In genomic region chr9:85973238-85973637, GRCh38 we compare ENCODE assay signal across 17 cellular contexts. TPM values are rescaled to one million over a fixed set of nuclear protein-coding genes. Genes with fewer than 3 reads are reported as not detected.
A peak's percentile ranks its signal among the peaks of the same experiment; 100 is the strongest.
DNase-seq lines count a peak whose midpoint lies in the region; ATAC-seq, FAIRE-seq and TF ChIP-seq lines count a peak whose summit lies in the region.
"Had no signal": no experiment of that assay in that cellular context is flagged by ENCODE, and none has a peak within 500 bp of the region (broad histone marks: within the 10 kb centered on the region; RNA-seq: fewer than 3 reads in every experiment).

No MANE protein-coding gene starts in this region.

- no peak overlapping the region for H3K9ac ChIP-seq in Karpas-422 (ENCODE audit: low read length)

- no peak overlapping the region for H2AFZ ChIP-seq in Karpas-422 (ENCODE audit: low read length)

- H3K4me2 ChIP-seq in Karpas-422 (ENCODE audit: low read depth, low read length, poor library complexity, severe bottlenecking): no peak overlapping the region

- no peaks in the 10 kb centered on the region for H3K9me3 Mint-ChIP-seq in activated T-cell treated with anti-CD3 and anti-CD28 coated beads, Interleukin-2, amount 50 U/mL, for 24 hours
- H3K9me3 Mint-ChIP-seq in activated T-cell treated with anti-CD3 and anti-CD28 coated beads, Interleukin-2, amount 50 U/mL, for 4 hours: no peaks in the 10 kb centered on the region
- no peaks in the 10 kb centered on the region for H3K9me3 Mint-ChIP-seq in nephron progenitor cell
- H3K9me3 Mint-ChIP-seq: CD4-positive, alpha-beta memory T cell had no signal

- H3K36me3 ChIP-seq in Karpas-422 (ENCODE audit: insufficient read depth, low read length) (peaks cover 77% of the 10 kb centered on the region), ovary (no peaks in the 10 kb centered on the region)

- intact Hi-C loops in ovary (cut with DNase I): no loop called here

- H3K27me3 ChIP-seq in Karpas-422 (ENCODE audit: low read length): no peaks in the 10 kb centered on the region
- H3K27me3 ChIP-seq in ovary: no peaks in the 10 kb centered on the region
- H3K27me3 ChIP-seq: BE2C had no signal

- no peaks in the 10 kb centered on the region for H3K9me3 ChIP-seq in Karpas-422 (ENCODE audit: low read length)
- no peaks in the 10 kb centered on the region for H3K9me3 ChIP-seq in ovary
- H3K9me3 ChIP-seq: BE2C had no signal

- TF ChIP-seq CTCF in nephron progenitor cell (IDR thresholded peaks at IDR 0.05) (no peak), ovary (IDR thresholded peaks at IDR 0.05) (no peak)

- H3K36me3 Mint-ChIP-seq in activated T-cell treated with anti-CD3 and anti-CD28 coated beads, Interleukin-2, amount 50 U/mL, for 24 hours (ENCODE audit: low read depth): peaks cover 91% of the 10 kb centered on the region
- H3K36me3 Mint-ChIP-seq in activated T-cell treated with anti-CD3 and anti-CD28 coated beads, Interleukin-2, amount 50 U/mL, for 4 hours (ENCODE audit: insufficient read depth): peaks cover 57% of the 10 kb centered on the region
- H3K36me3 Mint-ChIP-seq in nephron progenitor cell (ENCODE audit: low read depth): peaks cover 73% of the 10 kb centered on the region

- H3K27ac Mint-ChIP-seq in activated T-cell treated with anti-CD3 and anti-CD28 coated beads, Interleukin-2, amount 50 U/mL, for 24 hours: peak overlapping the region; percentile 63
- peak overlapping the region; percentile 79 for H3K27ac Mint-ChIP-seq in nephron progenitor cell

- no peaks in the 10 kb centered on the region for H4K20me1 ChIP-seq in Karpas-422 (ENCODE audit: insufficient read depth, low read depth, low read length)

- no peak overlapping the region for H3K27ac ChIP-seq in Karpas-422 (ENCODE audit: low read length)
- no peak overlapping the region for H3K27ac ChIP-seq in ovary
- H3K27ac ChIP-seq: C4-2B had no signal

- DNase-seq in activated T-cell treated with anti-CD3 and anti-CD28 coated beads, Interleukin-2, amount 50 U/mL, for 24 hours: no peak
- no peak for DNase-seq in activated T-cell treated with anti-CD3 and anti-CD28 coated beads, Interleukin-2, amount 50 U/mL, for 4 hours
- DNase-seq in H54 (ENCODE audit: insufficient read length, low spot score) (no peak), Karpas-422 (peak; percentile 36), nephron progenitor cell (no peak), ovary (no peak), activated gamma-delta T cell (lab: John Stamatoyannopoulos, UW) (no peak), NCI-H1092 treated with DMSO at 0.1 percent for 48 hours (lab: John Stamatoyannopoulos, UW) (no peak)
- DNase-seq: BE2C; CD4-positive, alpha-beta memory T cell; DND-41; GDM1 had no signal

- TF ChIP-seq EP300 in ovary (IDR thresholded peaks at IDR 0.05): no peak

- 91 to 95% (median 93%) methylated on average over 1 of the region's 1 CpG for WGBS in ovary, 3 donors

- H3K4me1 ChIP-seq in Karpas-422 (ENCODE audit: low read length) (no peaks in the 10 kb centered on the region), ovary (ENCODE audit: insufficient read depth) (no peaks in the 10 kb centered on the region)
- H3K4me1 ChIP-seq: BE2C had no signal

- peaks cover 53% of the 10 kb centered on the region for H3K79me2 ChIP-seq in Karpas-422 (ENCODE audit: low read length)

- H3K27me3 Mint-ChIP-seq in activated T-cell treated with anti-CD3 and anti-CD28 coated beads, Interleukin-2, amount 50 U/mL, for 24 hours: no peaks in the 10 kb centered on the region
- H3K27me3 Mint-ChIP-seq in activated T-cell treated with anti-CD3 and anti-CD28 coated beads, Interleukin-2, amount 50 U/mL, for 4 hours (ENCODE audit: low read depth): no peaks in the 10 kb centered on the region
- no peaks in the 10 kb centered on the region for H3K27me3 Mint-ChIP-seq in nephron progenitor cell (ENCODE audit: low read depth, poor library complexity)
- H3K27me3 Mint-ChIP-seq: CD4-positive, alpha-beta memory T cell had no signal

- H3K4me3 Mint-ChIP-seq in activated T-cell treated with anti-CD3 and anti-CD28 coated beads, Interleukin-2, amount 50 U/mL, for 24 hours: no peak overlapping the region
- H3K4me3 Mint-ChIP-seq in activated T-cell treated with anti-CD3 and anti-CD28 coated beads, Interleukin-2, amount 50 U/mL, for 4 hours: no peak overlapping the region
- H3K4me3 Mint-ChIP-seq in nephron progenitor cell: no peak overlapping the region
- H3K4me3 Mint-ChIP-seq: CD4-positive, alpha-beta memory T cell had no signal

- H3K4me3 ChIP-seq in Karpas-422 (ENCODE audit: low read length): no peak overlapping the region
- no peak overlapping the region for H3K4me3 ChIP-seq in ovary

- H3K9me2 ChIP-seq in Karpas-422 (replicated peaks; ENCODE audit: insufficient read depth, low read length): no peaks in the 10 kb centered on the region

- peak; percentile 79 for FAIRE-seq in H54 (lab: Jason Lieb, UNC)
- FAIRE-seq: A204.1, GM12892, H1 had no signal

- peaks cover 8% of the 10 kb centered on the region for H3K4me1 Mint-ChIP-seq in activated T-cell treated with anti-CD3 and anti-CD28 coated beads, Interleukin-2, amount 50 U/mL, for 24 hours (ENCODE audit: low read depth)
- no peaks in the 10 kb centered on the region for H3K4me1 Mint-ChIP-seq in activated T-cell treated with anti-CD3 and anti-CD28 coated beads, Interleukin-2, amount 50 U/mL, for 4 hours (ENCODE audit: low read depth)
- H3K4me1 Mint-ChIP-seq in nephron progenitor cell: no peaks in the 10 kb centered on the region

- no peak for TF ChIP-seq POLR2A in H54 (IDR thresholded peaks at IDR 0.05; ENCODE audit: low read depth, low read length)
- TF ChIP-seq POLR2A in ovary (IDR thresholded peaks at IDR 0.05): no peak

- ATAC-seq in activated T-cell treated with anti-CD3 and anti-CD28 coated beads, Interleukin-2, amount 50 U/mL, for 4 hours: no peak
- ATAC-seq: HCT116 had no signal

RNA-seq across cellular contexts. Expression of gene NAA35, which starts 32.3 kb away (rescaled TPM):
- 10 to 100 TPM; 24.1 to 24.7 (median 24.1) TPM for total RNA-seq in activated T-cell treated with anti-CD3 and anti-CD28 coated beads, Interleukin-2, amount 50 U/mL, for 4 hours
- 21.9 and 35.6 TPM in 2 replicates for total RNA-seq in Karpas-422 (2014; rRNA removed; shearing (Covaris generic); ENCODE audit: low replicate concordance)
- 10 to 100 TPM; 10.6 to 25.5 (median 22.7) TPM for total RNA-seq in ovary
- 10 to 100 TPM; 10.6 to 15.7 TPM for polyA plus RNA-seq in ovary
